Comparison of ENCODE assay signal across 14 cellular contexts in genomic region chr3:43246956-43247355, GRCh38. TPM values are rescaled to one million over a fixed set of nuclear protein-coding genes. Genes with fewer than 3 reads are reported as not detected.
DNase-seq lines count a peak whose midpoint lies in the region; ATAC-seq and TF ChIP-seq lines count a peak whose summit lies in the region.
"Had no signal": no experiment of that assay in that cellular context is flagged by ENCODE, and none has a peak within 500 bp of the region (broad histone marks: within the 10 kb centered on the region; RNA-seq: fewer than 3 reads in every experiment).

No MANE protein-coding gene starts in this region.

- H3K27ac Mint-ChIP-seq in activated CD4-positive, alpha-beta T cell treated with anti-CD3 and anti-CD28 coated beads, Interleukin-2, amount 10 ng/mL, durations not matched to agents 7 days and 5 days: peak overlapping the region; percentile 81
- H3K27ac Mint-ChIP-seq in WTC11: no peak overlapping the region
- H3K27ac Mint-ChIP-seq: activated T-helper 2 cell treated with anti-CD3 and anti-CD28 coated beads, Interferon-gamma antibody, Interleukin-2, Interleukin-4, amounts not matched to agents 10 μg/mL and 5 μg/mL and 100 μg/mL, durations not matched to agents 14 hours and 24 hours and 36 hours had no signal

- peaks cover 14% of the 10 kb centered on the region for H3K4me1 ChIP-seq in right cardiac atrium (ENCODE audit: control insufficient read depth, insufficient read depth, low read length)
- H3K4me1 ChIP-seq in BE2C: no peaks in the 10 kb centered on the region

- intact Hi-C loops in right cardiac atrium (cut with DNase I): no loop called here

- H3K4me3 Mint-ChIP-seq in activated CD4-positive, alpha-beta T cell treated with anti-CD3 and anti-CD28 coated beads, Interleukin-2, amount 10 ng/mL, durations not matched to agents 7 days and 5 days: no peak overlapping the region
- H3K4me3 Mint-ChIP-seq in WTC11: no peak overlapping the region

- H3K4me3 ChIP-seq in right cardiac atrium (ENCODE audit: low read length): no peak overlapping the region
- no peak overlapping the region for H3K4me3 ChIP-seq in BE2C (ENCODE audit: low read depth, low read length)
- H3K4me3 ChIP-seq: tibial nerve had no signal

- peaks cover 42% of the 10 kb centered on the region for H3K4me1 Mint-ChIP-seq in activated CD4-positive, alpha-beta T cell treated with anti-CD3 and anti-CD28 coated beads, Interleukin-2, amount 10 ng/mL, durations not matched to agents 7 days and 5 days
- H3K4me1 Mint-ChIP-seq in WTC11: peaks cover 28% of the 10 kb centered on the region

- H3K36me3 Mint-ChIP-seq in activated CD4-positive, alpha-beta T cell treated with anti-CD3 and anti-CD28 coated beads, Interleukin-2, amount 10 ng/mL, durations not matched to agents 7 days and 5 days (ENCODE audit: low read depth): peaks cover 2% of the 10 kb centered on the region
- no peaks in the 10 kb centered on the region for H3K36me3 Mint-ChIP-seq in WTC11

- H3K27me3 Mint-ChIP-seq in activated CD4-positive, alpha-beta T cell treated with anti-CD3 and anti-CD28 coated beads, Interleukin-2, amount 10 ng/mL, durations not matched to agents 7 days and 5 days: no peaks in the 10 kb centered on the region
- peaks cover 6% of the 10 kb centered on the region for H3K27me3 Mint-ChIP-seq in WTC11 (ENCODE audit: low read depth)

- H3K36me3 ChIP-seq in BE2C: no peaks in the 10 kb centered on the region
- H3K36me3 ChIP-seq: tibial nerve had no signal

- H3K27me3 ChIP-seq in right cardiac atrium (ENCODE audit: control insufficient read depth, insufficient read depth): no peaks in the 10 kb centered on the region
- H3K27me3 ChIP-seq in BE2C: no peaks in the 10 kb centered on the region
- H3K27me3 ChIP-seq: tibial nerve had no signal

- POLR2A ChIA-PET in activated CD4-positive, alpha-beta T cell treated with anti-CD3 and anti-CD28 coated beads, Interleukin-2, amount 10 ng/mL, durations not matched to agents 7 days and 5 days (lab: Charles Lee): no interaction called here
- POLR2A ChIA-PET in WTC11 (lab: Charles Lee): no interaction called here

- H3K27ac ChIP-seq in right cardiac atrium (ENCODE audit: low read length): no peak overlapping the region
- H3K27ac ChIP-seq: tibial nerve had no signal

- DNase-seq in activated CD4-positive, alpha-beta T cell treated with anti-CD3 and anti-CD28 coated beads, Interleukin-2, amount 10 ng/mL, durations not matched to agents 7 days and 5 days: peak; percentile 39
- DNase-seq in activated CD4-positive, alpha-beta T cell treated with anti-CD3 and anti-CD28 coated beads, Interleukin-2, amount 50 U/mL, for 1 hour: no peak
- DNase-seq in WTC11 (ENCODE audit: low spot score): no peak
- DNase-seq in right cardiac atrium: no peak
- peak; percentile 96 for DNase-seq in pulmonary artery endothelial cell (ENCODE audit: low read depth, low spot score)
- no peak for DNase-seq in H4 (ENCODE audit: low spot score)
- DNase-seq in BE2C: no peak
- DNase-seq in DMS 273 treated with DMSO at 0.1 percent for 48 hours (lab: John Stamatoyannopoulos, UW): no peak
- DNase-seq: activated CD4-positive, CD25-positive, alpha-beta regulatory T cell treated with anti-CD3 and anti-CD28 coated beads, Interleukin-2, amount 50 U/mL, for 72 hours; central memory CD4-positive, alpha-beta T cell; erythroblast; GOT3 had no signal

- H3K9me3 ChIP-seq in right cardiac atrium (ENCODE audit: control insufficient read depth, low read length): no peaks in the 10 kb centered on the region
- H3K9me3 ChIP-seq in BE2C: no peaks in the 10 kb centered on the region

- 38% methylated on average over 2 of the region's 2 CpGs for WGBS in right cardiac atrium

- peaks cover 13% of the 10 kb centered on the region for H3K9me3 Mint-ChIP-seq in activated CD4-positive, alpha-beta T cell treated with anti-CD3 and anti-CD28 coated beads, Interleukin-2, amount 10 ng/mL, durations not matched to agents 7 days and 5 days
- peaks cover 25% of the 10 kb centered on the region for H3K9me3 Mint-ChIP-seq in WTC11

- CTCF ChIA-PET in activated CD4-positive, alpha-beta T cell treated with anti-CD3 and anti-CD28 coated beads, Interleukin-2, amount 10 ng/mL, durations not matched to agents 7 days and 5 days (lab: Charles Lee): no interaction called here
- CTCF ChIA-PET in WTC11 (lab: Charles Lee): interaction anchor here (0.9 kb wide), 1 partner anchor 285 kb away, joined by 3 read pairs; no protein-coding TSS in a partner anchor

- no peak for TF ChIP-seq CTCF in WTC11 (IDR thresholded peaks at IDR 0.05)
- no peak for TF ChIP-seq CTCF in BE2C (IDR thresholded peaks at IDR 0.05; ENCODE audit: low read depth, low read length)

- ATAC-seq in WTC11 (peak; percentile 59), right cardiac atrium (peak; percentile 74 to 93)

TF ChIP-seq in WTC11, 78 proteins besides CTCF, POLR2A, EP300 and RAD21 (continues in another document):
- TF ChIP-seq USF1 (CRISPR knock-in tag; IDR thresholded peaks at IDR 0.05) (no peak), SMAD3 (CRISPR knock-in tag; IDR thresholded peaks at IDR 0.05; ENCODE audit: borderline replicate concordance) (no peak), ZNF671 (CRISPR knock-in tag; IDR thresholded peaks at IDR 0.05) (no peak), ATF6 (CRISPR knock-in tag; IDR thresholded peaks at IDR 0.05) (no peak), ZNF512 (CRISPR knock-in tag; IDR thresholded peaks at IDR 0.05; ENCODE audit: borderline replicate concordance) (no peak), FOXK1 (CRISPR knock-in tag; IDR thresholded peaks at IDR 0.05) (no peak), ZMAT4 (CRISPR knock-in tag; IDR thresholded peaks at IDR 0.05) (no peak), TP53 (CRISPR knock-in tag; IDR thresholded peaks at IDR 0.05) (no peak), ZNF219 (CRISPR knock-in tag; IDR thresholded peaks at IDR 0.05; ENCODE audit: borderline replicate concordance) (no peak), NFATC4 (CRISPR knock-in tag; IDR thresholded peaks at IDR 0.05) (no peak), JUN (CRISPR knock-in tag; IDR thresholded peaks at IDR 0.05) (no peak), ELF4 (CRISPR knock-in tag; IDR thresholded peaks at IDR 0.05; ENCODE audit: low read depth) (no peak), RELA (CRISPR knock-in tag; IDR thresholded peaks at IDR 0.05; ENCODE audit: borderline replicate concordance) (no peak), MAX (CRISPR knock-in tag; IDR thresholded peaks at IDR 0.05) (no peak)

RNA-seq across cellular contexts. Expression of gene SNRK, which starts 39.4 kb away (rescaled TPM):
- total RNA-seq in activated CD4-positive, alpha-beta T cell treated with anti-CD3 and anti-CD28 coated beads, Interleukin-2, amount 10 ng/mL, durations not matched to agents 7 days and 5 days: 10 to 100 TPM; 62.9 to 65.6 TPM
- total RNA-seq in WTC11 (2021) (10.3 to 11.8 TPM (median 10.5 TPM) in 3 replicates), right cardiac atrium (10 to 100 TPM; 23.6 to 29.0 (median 27.2) TPM), pulmonary artery endothelial cell (152 and 275 TPM in 2 replicates)
- 12.1 TPM for polyA plus RNA-seq in right cardiac atrium
- total RNA-seq in H4 (2014; rRNA removed; shearing (Covaris generic)): 9.2 and 11.4 TPM in 2 replicates
- 19.6 TPM for polyA plus RNA-seq in BE2C (2012; ENCODE audit: insufficient read depth, insufficient read length, low read depth)

Comparison
In these comparisons a context has a peak if more than half of its experiments do, and no peak if none do; other contexts are left out.
1. DNase-seq: peak in activated CD4-positive, alpha-beta T cell treated with anti-CD3 and anti-CD28 coated beads, Interleukin-2, amount 10 ng/mL, durations not matched to agents 7 days and 5 days (single experiment) and pulmonary artery endothelial cell (single experiment); none in activated CD4-positive, alpha-beta T cell treated with anti-CD3 and anti-CD28 coated beads, Interleukin-2, amount 50 U/mL, for 1 hour (single experiment), WTC11 (single experiment), right cardiac atrium (0 of 3), H4 (single experiment), BE2C (single experiment) and DMS 273 treated with DMSO at 0.1 percent for 48 hours (single experiment).